ENCODE assay signal across 19 cellular contexts in genomic region chr11:86106916-86107315, GRCh38.
"Had no signal": no experiment of that assay in that cellular context is flagged by ENCODE, and none has a peak within 500 bp of the region (broad histone marks: within the 10 kb centered on the region; RNA-seq: fewer than 3 reads in every experiment).

No MANE protein-coding gene starts in this region.

- H3K27ac Mint-ChIP-seq: activated naive CD8-positive, alpha-beta T cell; dendritic cell treated with granulocyte-macrophage colony-stimulating factor and Interleukin-4, amounts not matched to agents 40 ng/mL and 50 ng/mL, for 4 days; natural killer cell; type B pancreatic cell had no signal

- H3K9me3 ChIP-seq: mucosa of descending colon, psoas muscle, suprapubic skin had no signal

- H3K27ac ChIP-seq: foreskin keratinocyte, psoas muscle, suprapubic skin had no signal

- H3K27me3 Mint-ChIP-seq: dendritic cell treated with granulocyte-macrophage colony-stimulating factor and Interleukin-4, amounts not matched to agents 40 ng/mL and 50 ng/mL, for 4 days had no signal

- ATAC-seq: activated T-cell treated with anti-CD3 and anti-CD28 coated beads, Interleukin-2, amount 50 U/mL, for 4 hours; foreskin keratinocyte; left colon; mucosa of descending colon; natural killer cell; psoas muscle; sciatic nerve had no signal

- DNase-seq: activated CD4-positive, alpha-beta T cell treated with anti-CD3 and anti-CD28 coated beads, Interleukin-2, amount 50 U/mL, for 48 hours; activated CD4-positive, CD25-positive, alpha-beta regulatory T cell treated with anti-CD3 and anti-CD28 coated beads, Interleukin-2, amount 50 U/mL, for 72 hours; activated gamma-delta T cell; activated T-cell treated with anti-CD3 and anti-CD28 coated beads, Interleukin-2, amount 50 U/mL, for 4 hours; aorta; foreskin keratinocyte; left colon; mucosa of descending colon; natural killer cell; nucleus accumbens; psoas muscle; stimulated activated CD4-positive, alpha-beta T cell treated with anti-CD3 and anti-CD28 coated beads, Interleukin-12 subunit alpha, Interleukin-12 subunit beta, amount 100 ng/mL, for 4 hours; stimulated activated naive CD4-positive, alpha-beta T cell had no signal

- H3K4me1 ChIP-seq: psoas muscle, suprapubic skin had no signal

- H3K4me3 Mint-ChIP-seq: activated naive CD8-positive, alpha-beta T cell; activated T-cell treated with anti-CD3 and anti-CD28 coated beads, Interleukin-2, amount 50 U/mL, for 4 hours; dendritic cell treated with granulocyte-macrophage colony-stimulating factor and Interleukin-4, amounts not matched to agents 40 ng/mL and 50 ng/mL, for 4 days; natural killer cell; type B pancreatic cell had no signal

- H3K4me3 ChIP-seq: lung, mucosa of descending colon, psoas muscle, suprapubic skin had no signal

- H3K9me3 Mint-ChIP-seq: activated T-cell treated with anti-CD3 and anti-CD28 coated beads, Interleukin-2, amount 50 U/mL, for 4 hours; dendritic cell treated with granulocyte-macrophage colony-stimulating factor and Interleukin-4, amounts not matched to agents 40 ng/mL and 50 ng/mL, for 4 days; natural killer cell; type B pancreatic cell had no signal

- H3K36me3 ChIP-seq: suprapubic skin had no signal

- H3K27me3 ChIP-seq: foreskin keratinocyte, suprapubic skin had no signal

- H3K36me3 Mint-ChIP-seq: activated naive CD8-positive, alpha-beta T cell; natural killer cell; type B pancreatic cell had no signal
